In genomic region chr2:18430996-18431748, GRCh38 we compare ENCODE assay signal across 25 cellular contexts.
"Had no signal": no experiment of that assay in that cellular context is flagged by ENCODE, and none has a peak within 500 bp of the region (broad histone marks: within the 10 kb centered on the region; RNA-seq: fewer than 3 reads in every experiment).

No MANE protein-coding gene starts in this region.

- H3K9me3 ChIP-seq: breast epithelium had no signal

- H3K4me3 ChIP-seq: breast epithelium, K562, SK-N-MC had no signal

- H3K27ac ChIP-seq: breast epithelium, SK-N-MC had no signal

- DNase-seq: activated B cell treated with CpG ODN at 0.5 μM for 24 hours; activated CD4-positive, alpha-beta T cell treated with anti-CD3 and anti-CD28 coated beads for 1 hour; activated CD4-positive, alpha-beta T cell treated with anti-CD3 and anti-CD28 coated beads, Interleukin-2, amount 10 ng/mL, durations not matched to agents 24 days and 14 days; activated CD4-positive, alpha-beta T cell treated with anti-CD3 and anti-CD28 coated beads, Interleukin-2, amount 50 U/mL, for 48 hours; activated CD8-positive, alpha-beta memory T cell treated with anti-CD3 and anti-CD28 coated beads, Interleukin-2, amount 10 ng/mL, durations not matched to agents 7 days and 5 days; activated effector memory CD4-positive, alpha-beta T cell treated with Interleukin-2 at 50 U/mL for 16 hours; activated naive CD4-positive, alpha-beta T cell; activated T-cell treated with anti-CD3 and anti-CD28 coated beads, Interleukin-2, amount 50 U/mL, for 24 hours; aorta; Karpas-422; NCI-H1105 treated with DMSO at 0.1 percent for 48 hours; NCI-H146; NCI-H187 treated with DMSO at 0.1 percent for 48 hours; NCI-H2107; NCI-H2171 treated with DMSO at 0.1 percent for 48 hours; NCI-H226; NCI-H524 treated with DMSO at 0.1 percent for 48 hours; NCI-H82; SIG-M5; T-cell; T-helper 2 cell; T1000 had no signal

- H3K36me3 ChIP-seq: breast epithelium had no signal

- H3K4me1 ChIP-seq: breast epithelium had no signal

- ATAC-seq: activated CD8-positive, alpha-beta memory T cell treated with anti-CD3 and anti-CD28 coated beads, Interleukin-2, amount 10 ng/mL, durations not matched to agents 7 days and 5 days; K562; T-cell had no signal

- H3K27me3 ChIP-seq: breast epithelium had no signal
